Comparison of ENCODE assay signal across 8 cellular contexts in genomic region chr10:110568055-110568735, GRCh38. TPM values are rescaled to one million over a fixed set of nuclear protein-coding genes. Genes with fewer than 3 reads are reported as not detected.
DNase-seq lines count a peak whose midpoint lies in the region; ATAC-seq lines count a peak whose summit lies in the region.

No MANE protein-coding gene starts in this region.

- DNase-seq in SK-MEL-5 (ENCODE audit: low read depth, low spot score) (peak; percentile 4), right cardiac atrium (no peak), hippocampal formation (lab: John Stamatoyannopoulos, UW) (no peak)
- peak; percentile 21 for DNase-seq in activated naive CD8-positive, alpha-beta T cell treated with anti-CD3 and anti-CD28 coated beads, Interleukin-2, amount 50 U/mL, for 16 hours (ENCODE audit: low read depth, low spot score)

- H3K27me3 ChIP-seq in ACC112 (ENCODE audit: insufficient read depth, low read length): no peaks in the 10 kb centered on the region
- no peaks in the 10 kb centered on the region for H3K27me3 ChIP-seq in right cardiac atrium (ENCODE audit: control insufficient read depth, insufficient read depth)
- H3K27me3 ChIP-seq in rectal smooth muscle tissue (ENCODE audit: control insufficient read depth, insufficient read depth, low read length): peaks cover 4% of the 10 kb centered on the region

- peaks cover 53% of the 10 kb centered on the region for H3K79me2 ChIP-seq in ACC112 (ENCODE audit: control insufficient read depth, insufficient read depth, low read length, unreplicated experiment)

- H3K36me3 ChIP-seq in ACC112 (ENCODE audit: insufficient read depth, low read length) (0 out of 2 replicates have a peak, but pooled peaks cover 4% of the 10 kb centered on the region), rectal smooth muscle tissue (ENCODE audit: control insufficient read depth, insufficient read depth, low read length) (no peaks in the 10 kb centered on the region)

- H3K9me3 ChIP-seq in right cardiac atrium (ENCODE audit: control insufficient read depth, low read length): no peaks in the 10 kb centered on the region

- ATAC-seq in GM18861 (IDR thresholded peaks at IDR 0.05; ENCODE audit: unreplicated experiment) (peak; percentile 12), HG03095 (IDR thresholded peaks at IDR 0.05; ENCODE audit: unreplicated experiment) (peak; percentile 39), right cardiac atrium (peak; percentile 66 to 71)

- peak overlapping the region; percentile 74 for H2AFZ ChIP-seq in ACC112 (ENCODE audit: low read length, unreplicated experiment)

- H3K4me3 ChIP-seq in ACC112 (ENCODE audit: low read depth, low read length): peak overlapping the region; percentile 91
- peak overlapping the region; percentile 94 for H3K4me3 ChIP-seq in right cardiac atrium (ENCODE audit: low read length)
- H3K4me3 ChIP-seq in rectal smooth muscle tissue (ENCODE audit: low read length): peak overlapping the region; percentile 89

- whole genome bisulfite sequencing in right cardiac atrium: under 1% methylated on average over 40 of the region's 40 CpGs

- H3K9ac ChIP-seq in rectal smooth muscle tissue (ENCODE audit: low read length): peak overlapping the region; percentile 60

- in situ Hi-C loops in SK-MEL-5 (cut with HindIII; ENCODE audit: low pct_unique_long_range_greater_than_20kb, low sequenced_read_pairs): no loop called here

- intact Hi-C loops in right cardiac atrium (cut with DNase I): no loop called here

- H3K27ac ChIP-seq in ACC112 (ENCODE audit: low read depth, low read length): peak overlapping the region; percentile 92; the same call in 1 of the 2 replicates
- peak overlapping the region; percentile 59 for H3K27ac ChIP-seq in right cardiac atrium (ENCODE audit: low read length)
- H3K27ac ChIP-seq in rectal smooth muscle tissue (ENCODE audit: low read depth, low read length): peak overlapping the region; percentile 90

- peaks cover 9% of the 10 kb centered on the region for H3K4me1 ChIP-seq in ACC112 (ENCODE audit: control insufficient read depth, insufficient read depth, low read length, unreplicated experiment)
- no peaks in the 10 kb centered on the region for H3K4me1 ChIP-seq in right cardiac atrium (ENCODE audit: control insufficient read depth, insufficient read depth, low read length)
- H3K4me1 ChIP-seq in rectal smooth muscle tissue (ENCODE audit: control insufficient read depth, insufficient read depth, low read length): peaks cover 14% of the 10 kb centered on the region

RNA-seq across cellular contexts. Expression of gene SMC3, which starts 0.7 kb away (rescaled TPM):
- total RNA-seq in SK-MEL-5 (2014; rRNA removed; shearing (Covaris generic)): 29.5 and 29.6 TPM in 2 replicates
- 26.2 and 29.9 TPM in 2 replicates for polyA plus RNA-seq in SK-MEL-5 (2015; cell fraction: cytosol; rRNA removed)
- 19.8 and 26.4 TPM in 2 replicates for polyA plus RNA-seq in SK-MEL-5 (2015; cell fraction: nucleus; rRNA removed)
- 10 to 100 TPM; 22.0 to 26.0 (median 24.0) TPM for total RNA-seq in right cardiac atrium
- 17.2 TPM for polyA plus RNA-seq in right cardiac atrium

Comparison
In these comparisons a context has a peak if more than half of its experiments do, and no peak if none do; other contexts are left out.
1. ATAC-seq: peak in every context shown above with its lines; median percentile 68 in right cardiac atrium; 39 in HG03095; 12 in GM18861.
2. DNase-seq: peak in SK-MEL-5 (single experiment) and activated naive CD8-positive, alpha-beta T cell treated with anti-CD3 and anti-CD28 coated beads, Interleukin-2, amount 50 U/mL, for 16 hours (single experiment); none in right cardiac atrium (0 of 3) and hippocampal formation (0 of 2).
3. Peak in every context shown above with its lines, with median percentiles within 50 percentile points of each other: H3K27ac ChIP-seq and H3K4me3 ChIP-seq.